Comparison of ENCODE assay signal across 1 cellular context in genomic region chr15:32885711-32886110, GRCh38.
TF ChIP-seq lines count a peak whose summit lies in the region.

No MANE protein-coding gene starts in this region.

TF ChIP-seq in IMR-90, 13 proteins besides CTCF, POLR2A, EP300 and RAD21 (continued from another document):
- no peak for TF ChIP-seq ELK1 (IDR thresholded peaks at IDR 0.05; ENCODE audit: borderline replicate concordance, low read depth, low read length)
- TF ChIP-seq CHD1 (IDR thresholded peaks at IDR 0.05; ENCODE audit: low read depth, low read length) = no peak
